10 cellular contexts compared by ENCODE assay signal in genomic region chr3:42936157-42936981, GRCh38. TPM values are rescaled to one million over a fixed set of nuclear protein-coding genes. Genes with fewer than 3 reads are reported as not detected.
DNase-seq lines count a peak whose midpoint lies in the region; ATAC-seq and TF ChIP-seq lines count a peak whose summit lies in the region.
"Had no signal": no experiment of that assay in that cellular context is flagged by ENCODE, and none has a peak within 500 bp of the region (broad histone marks: within the 10 kb centered on the region; RNA-seq: fewer than 3 reads in every experiment).

No MANE protein-coding gene starts in this region.

- no peaks in the 10 kb centered on the region for H3K36me3 ChIP-seq in CD4-positive, CD25-positive, alpha-beta regulatory T cell (ENCODE audit: control insufficient read depth, insufficient read depth, low read length)
- no peaks in the 10 kb centered on the region for H3K36me3 ChIP-seq in rectal smooth muscle tissue (ENCODE audit: control insufficient read depth, insufficient read depth, low read length)

- H3K36me3 Mint-ChIP-seq in CD4-positive, CD25-positive, alpha-beta regulatory T cell = no peaks in the 10 kb centered on the region
- H3K36me3 Mint-ChIP-seq in activated naive CD8-positive, alpha-beta T cell treated with anti-CD3 and anti-CD28 coated beads for 36 hours = no peaks in the 10 kb centered on the region
- no peaks in the 10 kb centered on the region for H3K36me3 Mint-ChIP-seq in mesothelial cell of epicardium

- no peak for DNase-seq in CD4-positive, CD25-positive, alpha-beta regulatory T cell
- DNase-seq in activated naive CD8-positive, alpha-beta T cell treated with anti-CD3 and anti-CD28 coated beads for 36 hours = no peak
- DNase-seq in globus pallidus (ENCODE audit: low spot score) (peak; percentile 26), HuH-7.5 (ENCODE audit: low spot score) (no peak), mesothelial cell of epicardium (ENCODE audit: low spot score in 2 of 2, unreplicated experiment in 2 of 2) (no peak)
- DNase-seq: DND-41, glutamatergic neuron had no signal

- H3K27ac Mint-ChIP-seq in CD4-positive, CD25-positive, alpha-beta regulatory T cell = peak overlapping the region; percentile 21 to 69 (median 50)
- H3K27ac Mint-ChIP-seq in activated naive CD8-positive, alpha-beta T cell treated with anti-CD3 and anti-CD28 coated beads for 36 hours = no peak overlapping the region
- H3K27ac Mint-ChIP-seq in mesothelial cell of epicardium = no peak overlapping the region

- no peak for ATAC-seq in CD4-positive, CD25-positive, alpha-beta regulatory T cell (ENCODE audit: low read depth in 2 of 2)
- no peak for ATAC-seq in GM19035 (IDR thresholded peaks at IDR 0.05; ENCODE audit: unreplicated experiment)
- ATAC-seq in GM18858 (IDR thresholded peaks at IDR 0.05; ENCODE audit: unreplicated experiment) = no peak

- H3K4me3 Mint-ChIP-seq in CD4-positive, CD25-positive, alpha-beta regulatory T cell = peak overlapping the region in 2 of 4 donors; percentile 17 to 44
- H3K4me3 Mint-ChIP-seq in activated naive CD8-positive, alpha-beta T cell treated with anti-CD3 and anti-CD28 coated beads for 36 hours = peak overlapping the region; percentile 49
- H3K4me3 Mint-ChIP-seq in mesothelial cell of epicardium = no peak overlapping the region

- H3K27me3 ChIP-seq in CD4-positive, CD25-positive, alpha-beta regulatory T cell (ENCODE audit: control insufficient read depth, insufficient read depth, low read length) = no peaks in the 10 kb centered on the region
- H3K27me3 ChIP-seq in rectal smooth muscle tissue (ENCODE audit: control insufficient read depth, insufficient read depth, low read length) = no peaks in the 10 kb centered on the region

- H3K27me3 Mint-ChIP-seq in CD4-positive, CD25-positive, alpha-beta regulatory T cell = peaks cover 12% of the 10 kb centered on the region
- no peaks in the 10 kb centered on the region for H3K27me3 Mint-ChIP-seq in activated naive CD8-positive, alpha-beta T cell treated with anti-CD3 and anti-CD28 coated beads for 36 hours
- H3K27me3 Mint-ChIP-seq in mesothelial cell of epicardium (ENCODE audit: low read depth) = peaks cover 21% of the 10 kb centered on the region

- H3K4me1 ChIP-seq in CD4-positive, CD25-positive, alpha-beta regulatory T cell (ENCODE audit: control insufficient read depth, insufficient read depth, low read length, poor library complexity, severe bottlenecking) = peaks cover 15% of the 10 kb centered on the region
- H3K4me1 ChIP-seq in rectal smooth muscle tissue (ENCODE audit: control insufficient read depth, insufficient read depth, low read length) = no peaks in the 10 kb centered on the region

- H3K9me3 Mint-ChIP-seq in CD4-positive, CD25-positive, alpha-beta regulatory T cell = peaks cover 0 to 3% (median 0%) of the 10 kb centered on the region in 7 donors
- peaks cover 8% of the 10 kb centered on the region for H3K9me3 Mint-ChIP-seq in activated naive CD8-positive, alpha-beta T cell treated with anti-CD3 and anti-CD28 coated beads for 36 hours
- H3K9me3 Mint-ChIP-seq in mesothelial cell of epicardium = no peaks in the 10 kb centered on the region

- TF ChIP-seq CTCF in mesothelial cell of epicardium (IDR thresholded peaks at IDR 0.05; ENCODE audit: unreplicated experiment) = no peak

- peaks cover 6 to 36% (median 24%) of the 10 kb centered on the region in 4 donors for H3K4me1 Mint-ChIP-seq in CD4-positive, CD25-positive, alpha-beta regulatory T cell
- H3K4me1 Mint-ChIP-seq in activated naive CD8-positive, alpha-beta T cell treated with anti-CD3 and anti-CD28 coated beads for 36 hours = peaks cover 13% of the 10 kb centered on the region
- H3K4me1 Mint-ChIP-seq in mesothelial cell of epicardium = peaks cover 9% of the 10 kb centered on the region

- no peak overlapping the region for H3K27ac ChIP-seq in CD4-positive, CD25-positive, alpha-beta regulatory T cell (ENCODE audit: insufficient read depth, low read length, poor library complexity, severe bottlenecking)
- no peak overlapping the region for H3K27ac ChIP-seq in rectal smooth muscle tissue (ENCODE audit: low read depth, low read length)

- H3K9me3 ChIP-seq in CD4-positive, CD25-positive, alpha-beta regulatory T cell (ENCODE audit: control insufficient read depth in 2 of 2, low read length in 2 of 2) = no peaks in the 10 kb centered on the region

- no peak overlapping the region for H3K9ac ChIP-seq in rectal smooth muscle tissue (ENCODE audit: low read length)

- no peak overlapping the region for H3K4me3 ChIP-seq in CD4-positive, CD25-positive, alpha-beta regulatory T cell (ENCODE audit: low read depth, low read length)
- peak overlapping the region; percentile 43 for H3K4me3 ChIP-seq in rectal smooth muscle tissue (ENCODE audit: low read length)

RNA-seq across cellular contexts. Expression of gene ZNF662, which starts 30.4 kb away (rescaled TPM):
- total RNA-seq in CD4-positive, CD25-positive, alpha-beta regulatory T cell = 1.3 TPM
- polyA plus RNA-seq in CD4-positive, CD25-positive, alpha-beta regulatory T cell = under 1 TPM; 0.41 to 0.78 (median 0.66) TPM
- total RNA-seq in activated naive CD8-positive, alpha-beta T cell treated with anti-CD3 and anti-CD28 coated beads for 36 hours = 1 to 10 TPM; 4.9 to 5.3 TPM
- 0.18 to 0.63 TPM (median 0.45 TPM) in 3 replicates for total RNA-seq in mesothelial cell of epicardium

RNA-seq across cellular contexts. Expression of gene GASK1A, which starts 42.7 kb away (rescaled TPM):
- total RNA-seq in CD4-positive, CD25-positive, alpha-beta regulatory T cell = not detected
- polyA plus RNA-seq in CD4-positive, CD25-positive, alpha-beta regulatory T cell = not detected
- under 1 TPM in 1 of 2 experiments, not detected in 1; 0.08 TPM for total RNA-seq in activated naive CD8-positive, alpha-beta T cell treated with anti-CD3 and anti-CD28 coated beads for 36 hours
- 0.75 to 1.6 TPM (median 0.84 TPM) in 3 replicates for total RNA-seq in mesothelial cell of epicardium

Comparison
In these comparisons a context has a peak if more than half of its experiments do, and no peak if none do; other contexts are left out.
1. H3K27ac Mint-ChIP-seq: peak in CD4-positive, CD25-positive, alpha-beta regulatory T cell (3 of 3); none in activated naive CD8-positive, alpha-beta T cell treated with anti-CD3 and anti-CD28 coated beads for 36 hours (single experiment) and mesothelial cell of epicardium (single experiment).